ENCODE assay signal across 22 cellular contexts in genomic region chr2:95377216-95377530, GRCh38. TPM values are rescaled to one million over a fixed set of nuclear protein-coding genes. Genes with fewer than 3 reads are reported as not detected.
DNase-seq lines count a peak whose midpoint lies in the region; ATAC-seq and TF ChIP-seq lines count a peak whose summit lies in the region.
"Had no signal": no experiment of that assay in that cellular context is flagged by ENCODE, and none has a peak within 500 bp of the region (broad histone marks: within the 10 kb centered on the region; RNA-seq: fewer than 3 reads in every experiment).

No MANE protein-coding gene starts in this region.

- no peaks in the 10 kb centered on the region for H3K79me2 ChIP-seq in H9 (ENCODE audit: insufficient read depth, low read length)

- no peak overlapping the region for H3K4me2 ChIP-seq in H9 (ENCODE audit: insufficient read depth, insufficient read length, low read length)
- H3K4me2 ChIP-seq: GM23338, PC-9 had no signal

- no peak overlapping the region for H2BK5ac ChIP-seq in H9 (ENCODE audit: insufficient read length, low read length)

- H3K27ac Mint-ChIP-seq in H9 (no peak overlapping the region), endothelial cell (ENCODE audit: unreplicated experiment) (no peak overlapping the region)
- H3K27ac Mint-ChIP-seq: CD4-positive, alpha-beta memory T cell; GM23338 had no signal

- DNase-seq in H9 (peak; percentile 23), coronary artery (ENCODE audit: low spot score) (peak; percentile 50), lower lobe of right lung (peak; percentile 34), upper lobe of right lung (peak; percentile 51), endothelial cell (ENCODE audit: low spot score) (no peak)
- no peak for DNase-seq in activated effector memory CD4-positive, alpha-beta T cell treated with anti-CD3 and anti-CD28 coated beads, Interleukin-2, amount 50 U/mL, for 16 hours
- DNase-seq: C1 segment of cervical spinal cord; CD4-positive, alpha-beta memory T cell; COR-L47; HCEC 1CT; KBM-7; MG63; NCI-H1417; NCI-H1694; NCI-H2029 treated with DMSO at 0.1 percent for 48 hours; NCI-H446 treated with DMSO at 0.1 percent for 48 hours; NCI-H526; NCI-H82; PC-9; SHP77 treated with DMSO at 0.1 percent for 48 hours had no signal

- H2BK120ac ChIP-seq in H9 (ENCODE audit: low read depth, low read length, poor library complexity, severe bottlenecking), result no peak overlapping the region

- no peak overlapping the region for H4K5ac ChIP-seq in H9 (ENCODE audit: insufficient read length, low read depth, low read length)

- no CpG with 5 or more reads among the region's 11 CpGs for WGBS in H9 (ENCODE audit: extremely low coverage, insufficient read length, low lambda C conversion rate)

- H4K20me1 ChIP-seq in H9 (ENCODE audit: control insufficient read depth, insufficient read depth, insufficient read length), result no peaks in the 10 kb centered on the region

- H3K23me2 ChIP-seq in H9 (ENCODE audit: insufficient read length, low read depth, low read length, poor library complexity, severe bottlenecking), result no peaks in the 10 kb centered on the region

- H4K8ac ChIP-seq in H9 (replicated peaks; ENCODE audit: insufficient read length, low read depth, low read length), result no peak overlapping the region

- no peak overlapping the region for H3K56ac ChIP-seq in H9 (ENCODE audit: insufficient read length, low read depth, low read length)

- H3K27me3 ChIP-seq in H9 (ENCODE audit: insufficient read depth, low read length) (no peaks in the 10 kb centered on the region), lower lobe of right lung (ENCODE audit: low read depth) (no peaks in the 10 kb centered on the region), upper lobe of right lung (no peaks in the 10 kb centered on the region)
- H3K27me3 ChIP-seq: MG63 had no signal

- H3K18ac ChIP-seq in H9 (ENCODE audit: insufficient read length, low read depth, low read length), result no peak overlapping the region

- H3K4me3 Mint-ChIP-seq in H9, result no peak overlapping the region
- no peak overlapping the region for H3K4me3 Mint-ChIP-seq in endothelial cell (ENCODE audit: unreplicated experiment)
- H3K4me3 Mint-ChIP-seq: CD4-positive, alpha-beta memory T cell; GM23338 had no signal

- no peak overlapping the region for H3T11ph ChIP-seq in H9 (ENCODE audit: low read length)

- H3K9me3 ChIP-seq in H9 (ENCODE audit: control insufficient read depth, low read depth, low read length) (no peaks in the 10 kb centered on the region), lower lobe of right lung (no peaks in the 10 kb centered on the region), upper lobe of right lung (no peaks in the 10 kb centered on the region)
- H3K9me3 ChIP-seq: MG63 had no signal

- no peak overlapping the region for H2AK5ac ChIP-seq in H9 (ENCODE audit: insufficient read length, low read length)

- TF ChIP-seq CTCF in H9 (conservative IDR thresholded peaks at IDR 0.05) (no peak), coronary artery (IDR thresholded peaks at IDR 0.05) (no peak), lower lobe of right lung (IDR thresholded peaks at IDR 0.05) (no peak), upper lobe of right lung (IDR thresholded peaks at IDR 0.05) (no peak), endothelial cell (IDR thresholded peaks at IDR 0.05; ENCODE audit: unreplicated experiment) (no peak)

- H3K23ac ChIP-seq in H9 (ENCODE audit: insufficient read length, low read depth, low read length), result no peak overlapping the region

- no peak overlapping the region for H3K4me3 ChIP-seq in coronary artery
- no peak overlapping the region for H3K4me3 ChIP-seq in lower lobe of right lung
- H3K4me3 ChIP-seq in upper lobe of right lung, result no peak overlapping the region
- H3K4me3 ChIP-seq: GM23338, MG63, PC-9 had no signal

- no peak overlapping the region for H2BK20ac ChIP-seq in H9 (ENCODE audit: low read depth, low read length, poor library complexity, severe bottlenecking)

- H3K14ac ChIP-seq in H9 (ENCODE audit: insufficient read depth, low read length), result no peak overlapping the region

- H3K27me3 Mint-ChIP-seq in H9 (ENCODE audit: low read depth) (peaks cover 15% of the 10 kb centered on the region), endothelial cell (ENCODE audit: unreplicated experiment) (peaks cover 12% of the 10 kb centered on the region)

- no peak overlapping the region for H2BK12ac ChIP-seq in H9 (ENCODE audit: insufficient read length, low read depth, low read length)

- H4K91ac ChIP-seq in H9 (ENCODE audit: insufficient read length, low read depth, low read length), result no peak overlapping the region

- peaks cover 13 to 23% of the 10 kb centered on the region in 2 experiments for H3K4me1 Mint-ChIP-seq in H9
- H3K4me1 Mint-ChIP-seq in endothelial cell (ENCODE audit: unreplicated experiment), result peaks cover 5% of the 10 kb centered on the region

- H3K27ac ChIP-seq in H9 (ENCODE audit: insufficient read length, low read depth, low read length) (no peak overlapping the region), coronary artery (no peak overlapping the region), lower lobe of right lung (no peak overlapping the region), upper lobe of right lung (no peak overlapping the region)
- H3K27ac ChIP-seq: PC-9 had no signal

- no peak for ATAC-seq in lower lobe of right lung
- ATAC-seq in upper lobe of right lung, result no peak
- ATAC-seq in GM21423 (IDR thresholded peaks at IDR 0.05; ENCODE audit: unreplicated experiment), result no peak
- ATAC-seq: GM23338 had no signal

- H3K36me3 Mint-ChIP-seq in H9 (ENCODE audit: insufficient read depth in 1 of 3, low read depth in 3 of 3) (no peaks in the 10 kb centered on the region), endothelial cell (ENCODE audit: low read depth, unreplicated experiment) (no peaks in the 10 kb centered on the region)
- H3K36me3 Mint-ChIP-seq: CD4-positive, alpha-beta memory T cell had no signal

- no peaks in the 10 kb centered on the region for H3K9me3 Mint-ChIP-seq in H9
- H3K9me3 Mint-ChIP-seq in endothelial cell (ENCODE audit: unreplicated experiment), result no peaks in the 10 kb centered on the region
- H3K9me3 Mint-ChIP-seq: GM23338 had no signal

- H2AFZ ChIP-seq in H9 (ENCODE audit: low read length), result no peak overlapping the region
- H2AFZ ChIP-seq: GM23338, PC-9 had no signal

- H3K36me3 ChIP-seq in lower lobe of right lung (no peaks in the 10 kb centered on the region), upper lobe of right lung (no peaks in the 10 kb centered on the region)
- H3K36me3 ChIP-seq: MG63 had no signal

- H3K4ac ChIP-seq in H9 (ENCODE audit: low read depth, low read length), result no peak overlapping the region

- no peaks in the 10 kb centered on the region for H3K4me1 ChIP-seq in H9 (ENCODE audit: insufficient read depth, low read length)
- no peaks in the 10 kb centered on the region for H3K4me1 ChIP-seq in lower lobe of right lung
- no peaks in the 10 kb centered on the region for H3K4me1 ChIP-seq in upper lobe of right lung

- no peaks in the 10 kb centered on the region for H3K79me1 ChIP-seq in H9 (ENCODE audit: insufficient read depth, low read depth, low read length, poor library complexity, severe bottlenecking)

- no peak overlapping the region for H3K9ac ChIP-seq in H9 (ENCODE audit: extremely low read depth, insufficient read length, low read length)

- H2BK15ac ChIP-seq in H9 (ENCODE audit: low read depth, low read length), result no peak overlapping the region

- intact Hi-C loops in lower lobe of right lung (cut with DNase I), result no loop called here
- intact Hi-C loops in upper lobe of right lung (cut with DNase I), result no loop called here

RNA-seq across cellular contexts. Expression of gene FAHD2A, which starts 25.3 kb away (rescaled TPM):
- total RNA-seq in H9 (2021), result 36.9 and 39.8 TPM in 2 replicates
- total RNA-seq in lower lobe of right lung, result 19.4 TPM
- total RNA-seq in upper lobe of right lung, result 22.8 TPM
- total RNA-seq in endothelial cell (ENCODE audit: unreplicated experiment), result 34.0 TPM

Comparison
In these comparisons a context has a peak if more than half of its experiments do, and no peak if none do; other contexts are left out.
1. DNase-seq: peak in H9 (single experiment), coronary artery (single experiment), lower lobe of right lung (single experiment) and upper lobe of right lung (single experiment); none in activated effector memory CD4-positive, alpha-beta T cell treated with anti-CD3 and anti-CD28 coated beads, Interleukin-2, amount 50 U/mL, for 16 hours (single experiment) and endothelial cell (single experiment).